Comparison of ENCODE assay signal across 13 cellular contexts in the genomic region with DNA sequence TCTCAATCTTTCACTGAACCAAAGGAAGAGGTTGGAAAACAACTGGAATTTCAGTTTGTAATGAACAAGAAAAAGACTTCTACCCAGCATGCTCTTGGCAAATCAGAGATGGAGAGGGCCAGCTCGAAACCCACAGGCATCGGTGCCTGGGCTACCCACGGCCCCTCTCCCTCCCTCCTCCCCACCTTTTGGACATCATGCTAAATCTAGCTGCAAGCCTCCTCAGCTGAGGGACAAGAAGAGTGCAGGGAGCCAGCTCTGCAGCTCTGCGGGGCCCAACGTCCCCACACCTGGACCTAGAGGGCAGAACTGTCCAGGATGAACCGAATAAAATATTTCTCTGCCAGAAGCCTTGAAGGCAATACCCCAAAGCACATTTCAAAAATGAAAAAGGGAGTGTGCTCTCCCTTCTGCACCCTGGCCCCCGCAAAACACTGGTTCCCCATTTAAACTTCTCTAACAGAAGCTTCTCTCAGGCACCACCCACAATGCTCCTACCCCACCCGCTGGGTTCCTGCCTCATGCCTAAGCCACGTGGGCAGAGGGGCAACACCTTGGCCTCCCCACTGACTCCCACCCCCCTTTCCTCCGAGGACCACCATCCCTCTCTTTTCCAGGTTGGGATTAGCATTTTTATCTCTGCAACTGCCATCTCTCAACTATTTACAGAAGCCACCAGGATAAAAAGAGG. TPM values are rescaled to one million over a fixed set of nuclear protein-coding genes. Genes with fewer than 3 reads are reported as not detected.
A peak's percentile ranks its signal among the peaks of the same experiment; 100 is the strongest.
DNase-seq lines count a peak whose midpoint lies in the region; ATAC-seq and TF ChIP-seq lines count a peak whose summit lies in the region.
"Had no signal": no experiment of that assay in that cellular context is flagged by ENCODE, and none has a peak within 500 bp of the region (broad histone marks: within the 10 kb centered on the region; RNA-seq: fewer than 3 reads in every experiment).

No MANE protein-coding gene starts in this region.

- no peak overlapping the region for H3K4me3 ChIP-seq in right atrium auricular region
- H3K4me3 ChIP-seq in upper lobe of right lung, result no peak overlapping the region
- no peak overlapping the region for H3K4me3 ChIP-seq in CD8-positive, alpha-beta T cell (ENCODE audit: low read depth, low read length)
- H3K4me3 ChIP-seq: cardiac muscle cell, MG63, SJCRH30 had no signal

- H3K4me1 Mint-ChIP-seq in memory B cell, result peaks cover 16% of the 10 kb centered on the region
- H3K4me1 Mint-ChIP-seq in effector memory CD8-positive, alpha-beta T cell (ENCODE audit: low read depth in 2 of 2), result peaks cover 7 to 10% of the 10 kb centered on the region in 2 donors
- H3K4me1 Mint-ChIP-seq in CD8-positive, alpha-beta T cell (ENCODE audit: low read depth), result peaks cover 9% of the 10 kb centered on the region

- no peaks in the 10 kb centered on the region for H3K27me3 ChIP-seq in right atrium auricular region
- no peaks in the 10 kb centered on the region for H3K27me3 ChIP-seq in upper lobe of right lung
- no peaks in the 10 kb centered on the region for H3K27me3 ChIP-seq in CD8-positive, alpha-beta T cell (ENCODE audit: insufficient read depth, low read length)
- H3K27me3 ChIP-seq: cardiac muscle cell, MG63, SJCRH30 had no signal

- POLR2A ChIA-PET in CD8-positive, alpha-beta T cell (lab: Charles Lee), result no interaction called here

- peaks cover 0 to 31% of the 10 kb centered on the region in 2 donors for H3K4me1 ChIP-seq in right atrium auricular region
- H3K4me1 ChIP-seq in upper lobe of right lung, result peaks cover 25% of the 10 kb centered on the region
- H3K4me1 ChIP-seq in CD8-positive, alpha-beta T cell (ENCODE audit: insufficient read depth, low read length), result no peaks in the 10 kb centered on the region
- H3K4me1 ChIP-seq: SJCRH30 had no signal

- no peaks in the 10 kb centered on the region for H3K9me3 ChIP-seq in right atrium auricular region
- no peaks in the 10 kb centered on the region for H3K9me3 ChIP-seq in upper lobe of right lung
- no peaks in the 10 kb centered on the region for H3K9me3 ChIP-seq in CD8-positive, alpha-beta T cell (ENCODE audit: low read length)
- H3K9me3 ChIP-seq: MG63, SJCRH30 had no signal

- H3K9me3 Mint-ChIP-seq in memory B cell, result no peaks in the 10 kb centered on the region
- no peaks in the 10 kb centered on the region for H3K9me3 Mint-ChIP-seq in effector memory CD8-positive, alpha-beta T cell
- no peaks in the 10 kb centered on the region for H3K9me3 Mint-ChIP-seq in CD8-positive, alpha-beta T cell
- H3K9me3 Mint-ChIP-seq: activated T-helper 1 cell treated with anti-CD3 and anti-CD28 coated beads, Interleukin-12 subunit alpha, Interleukin-12 subunit beta, Interleukin-2, Interleukin-4 antibody, amounts not matched to agents 30 ng/mL and 10 ng/mL and 1 ng/mL, durations not matched to agents 14 hours and 24 hours and 36 hours had no signal

- no peak for TF ChIP-seq CTCF in right atrium auricular region (IDR thresholded peaks at IDR 0.05)
- TF ChIP-seq CTCF in VCaP (conservative IDR thresholded peaks at IDR 0.05), result no peak
- no peak for TF ChIP-seq CTCF in upper lobe of right lung (IDR thresholded peaks at IDR 0.05)
- no peak for TF ChIP-seq CTCF in CD8-positive, alpha-beta T cell (IDR thresholded peaks at IDR 0.05)

- H3K27ac Mint-ChIP-seq in memory B cell, result no peak overlapping the region
- H3K27ac Mint-ChIP-seq in effector memory CD8-positive, alpha-beta T cell, result no peak overlapping the region
- H3K27ac Mint-ChIP-seq in CD8-positive, alpha-beta T cell, result no peak overlapping the region
- H3K27ac Mint-ChIP-seq: activated T-helper 1 cell treated with anti-CD3 and anti-CD28 coated beads, Interleukin-12 subunit alpha, Interleukin-12 subunit beta, Interleukin-2, Interleukin-4 antibody, amounts not matched to agents 30 ng/mL and 10 ng/mL and 1 ng/mL, durations not matched to agents 14 hours and 24 hours and 36 hours had no signal

- peaks cover 3% of the 10 kb centered on the region for H3K36me3 Mint-ChIP-seq in memory B cell
- H3K36me3 Mint-ChIP-seq in effector memory CD8-positive, alpha-beta T cell (ENCODE audit: insufficient read depth), result peaks cover 14% of the 10 kb centered on the region
- H3K36me3 Mint-ChIP-seq in CD8-positive, alpha-beta T cell, result peaks cover 14% of the 10 kb centered on the region

- CTCF ChIA-PET in CD8-positive, alpha-beta T cell (lab: Charles Lee), result no interaction called here

- intact Hi-C loops in Right ventricle myocardium inferior (cut with DNase I) (no loop called here), upper lobe of right lung (cut with DNase I) (no loop called here)
- intact Hi-C loops in CD8-positive, alpha-beta T cell (cut with DNase I, micrococcal nuclease), result no loop called here

- H3K4me3 Mint-ChIP-seq in memory B cell, result no peak overlapping the region
- no peak overlapping the region for H3K4me3 Mint-ChIP-seq in effector memory CD8-positive, alpha-beta T cell
- H3K4me3 Mint-ChIP-seq in CD8-positive, alpha-beta T cell, result no peak overlapping the region
- H3K4me3 Mint-ChIP-seq: activated T-helper 1 cell treated with anti-CD3 and anti-CD28 coated beads, Interleukin-12 subunit alpha, Interleukin-12 subunit beta, Interleukin-2, Interleukin-4 antibody, amounts not matched to agents 30 ng/mL and 10 ng/mL and 1 ng/mL, durations not matched to agents 14 hours and 24 hours and 36 hours had no signal

- ATAC-seq in Right ventricle myocardium inferior, result peak; percentile 14
- peak; percentile 81 for ATAC-seq in memory B cell (ENCODE audit: low read depth)
- ATAC-seq in upper lobe of right lung, result peak; percentile 74
- ATAC-seq in effector memory CD8-positive, alpha-beta T cell (replicated peaks), result no peak
- ATAC-seq in CD8-positive, alpha-beta T cell, result no peak

- no peak for DNase-seq in Right ventricle myocardium inferior (ENCODE audit: missing footprints)
- DNase-seq in right atrium auricular region (ENCODE audit: low spot score), result no peak
- peak in 1 of 2 donors; percentile 20 for DNase-seq in memory B cell (ENCODE audit: low spot score in 2 of 2)
- peak; percentile 66 for DNase-seq in upper lobe of right lung
- no peak for DNase-seq in NOMO-1 treated with DMSO at 0.1 percent for 48 hours (lab: John Stamatoyannopoulos, UW; ENCODE audit: unreplicated experiment)
- no peak for DNase-seq in effector memory CD8-positive, alpha-beta T cell
- no peak for DNase-seq in CD8-positive, alpha-beta T cell
- DNase-seq: MG63, NCI-H226, SJCRH30 had no signal

- H3K36me3 ChIP-seq in right atrium auricular region, result no peaks in the 10 kb centered on the region
- no peaks in the 10 kb centered on the region for H3K36me3 ChIP-seq in upper lobe of right lung
- H3K36me3 ChIP-seq in CD8-positive, alpha-beta T cell (ENCODE audit: insufficient read depth, low read length), result peaks cover 4% of the 10 kb centered on the region
- H3K36me3 ChIP-seq: cardiac muscle cell had no signal

- H3K27ac ChIP-seq in right atrium auricular region (peak overlapping the region in 1 of 2 donors; percentile 6), VCaP (peak overlapping the region; percentile 24; the same call in 1 of the 2 replicates), upper lobe of right lung (peak overlapping the region; percentile 48)
- no peak overlapping the region for H3K27ac ChIP-seq in CD8-positive, alpha-beta T cell (ENCODE audit: low read depth, low read length)
- H3K27ac ChIP-seq: cardiac muscle cell, SJCRH30 had no signal

- no peaks in the 10 kb centered on the region for H3K27me3 Mint-ChIP-seq in memory B cell
- H3K27me3 Mint-ChIP-seq in effector memory CD8-positive, alpha-beta T cell, result no peaks in the 10 kb centered on the region
- H3K27me3 Mint-ChIP-seq in CD8-positive, alpha-beta T cell (ENCODE audit: low read depth), result no peaks in the 10 kb centered on the region

RNA-seq across cellular contexts. Expression of a gene that starts 8.2 kb away (rescaled TPM):
- total RNA-seq in Right ventricle myocardium inferior (15.2 TPM), right atrium auricular region (10 to 100 TPM; 14.4 to 16.9 TPM), upper lobe of right lung (39.3 TPM)
- total RNA-seq in CD8-positive, alpha-beta T cell, result 1 to 10 TPM; 3.6 to 4.1 TPM

Comparison
In these comparisons a context has a peak if more than half of its experiments do, and no peak if none do; other contexts are left out.
1. ATAC-seq: peak in Right ventricle myocardium inferior (single experiment), memory B cell (single experiment) and upper lobe of right lung (single experiment); none in effector memory CD8-positive, alpha-beta T cell (single experiment) and CD8-positive, alpha-beta T cell (single experiment).